In genomic region chr12:31234955-31235867, GRCh38 we compare ENCODE assay signal across 9 cellular contexts.
DNase-seq lines count a peak whose midpoint lies in the region; ATAC-seq and TF ChIP-seq lines count a peak whose summit lies in the region.
"Had no signal": no experiment of that assay in that cellular context is flagged by ENCODE, and none has a peak within 500 bp of the region (broad histone marks: within the 10 kb centered on the region; RNA-seq: fewer than 3 reads in every experiment).

No MANE protein-coding gene starts in this region.

- 31% methylated on average over 12 of the region's 12 CpGs for WGBS in hepatocyte (ENCODE audit: low lambda C conversion rate, missing lambda C conversion rate)

- H3K36me3 ChIP-seq in hepatocyte (replicated peaks; ENCODE audit: insufficient read depth, low read depth), result no peaks in the 10 kb centered on the region
- no peaks in the 10 kb centered on the region for H3K36me3 ChIP-seq in thoracic aorta

- H3K27ac Mint-ChIP-seq in naive thymus-derived CD8-positive, alpha-beta T cell, result peak overlapping the region in 1 of 10 donors; percentile 57
- H3K27ac Mint-ChIP-seq in activated CD8-positive, alpha-beta T cell treated with anti-CD3 and anti-CD28 coated beads for 36 hours, result no peak overlapping the region
- H3K27ac Mint-ChIP-seq: dendritic cell treated with granulocyte-macrophage colony-stimulating factor and Interleukin-4, amounts not matched to agents 40 ng/mL and 50 ng/mL, for 4 days had no signal

- H3K9me3 ChIP-seq in hepatocyte (ENCODE audit: low read depth) (no peaks in the 10 kb centered on the region), thoracic aorta (no peaks in the 10 kb centered on the region)

- intact Hi-C loops in activated CD8-positive, alpha-beta T cell treated with anti-CD3 and anti-CD28 coated beads for 36 hours (cut with micrococcal nuclease), result no loop called here

- H3K79me2 ChIP-seq in hepatocyte, result no peaks in the 10 kb centered on the region

- POLR2A ChIA-PET in naive thymus-derived CD8-positive, alpha-beta T cell (lab: Charles Lee), result no interaction called here
- POLR2A ChIA-PET in activated CD8-positive, alpha-beta T cell treated with anti-CD3 and anti-CD28 coated beads for 36 hours (lab: Charles Lee), result no interaction called here

- H3K36me3 Mint-ChIP-seq in naive thymus-derived CD8-positive, alpha-beta T cell, result no peaks in the 10 kb centered on the region
- H3K36me3 Mint-ChIP-seq in activated CD8-positive, alpha-beta T cell treated with anti-CD3 and anti-CD28 coated beads for 36 hours (ENCODE audit: low read depth), result no peaks in the 10 kb centered on the region

- H3K4me1 Mint-ChIP-seq in naive thymus-derived CD8-positive, alpha-beta T cell, result peaks cover 2 to 6% (median 4%) of the 10 kb centered on the region in 4 donors
- peaks cover 5% of the 10 kb centered on the region for H3K4me1 Mint-ChIP-seq in activated CD8-positive, alpha-beta T cell treated with anti-CD3 and anti-CD28 coated beads for 36 hours (ENCODE audit: low read depth)

- H3K27me3 Mint-ChIP-seq in naive thymus-derived CD8-positive, alpha-beta T cell, result peaks cover 14 to 30% (median 20%) of the 10 kb centered on the region in 5 donors
- peaks cover 12% of the 10 kb centered on the region for H3K27me3 Mint-ChIP-seq in activated CD8-positive, alpha-beta T cell treated with anti-CD3 and anti-CD28 coated beads for 36 hours

- CTCF ChIA-PET in activated CD8-positive, alpha-beta T cell treated with anti-CD3 and anti-CD28 coated beads for 36 hours (lab: Charles Lee), result interaction anchor here (0.8 to 2.1 kb wide), 4 partner anchors 17 to 387 kb away, joined by 3 to 5 read pairs (median 3); no protein-coding TSS in a partner anchor

- TF ChIP-seq CTCF in WI38 (IDR thresholded peaks at IDR 0.05; ENCODE audit: low read depth, low read length) (peak; percentile 66), hepatocyte (IDR thresholded peaks at IDR 0.05; ENCODE audit: poor library complexity) (peak; percentile 48), thoracic aorta (IDR thresholded peaks at IDR 0.05) (peak; percentile 63)
- no peak for TF ChIP-seq CTCF in activated CD8-positive, alpha-beta T cell treated with anti-CD3 and anti-CD28 coated beads for 36 hours (IDR thresholded peaks at IDR 0.05)

- H3K4me3 ChIP-seq in WI38 (ENCODE audit: low read depth, low read length) (no peak overlapping the region), hepatocyte (no peak overlapping the region), thoracic aorta (no peak overlapping the region)

- no peak overlapping the region for H2AFZ ChIP-seq in hepatocyte

- H3K9me3 Mint-ChIP-seq in naive thymus-derived CD8-positive, alpha-beta T cell, result peaks cover 0 to 9% (median 3%) of the 10 kb centered on the region in 9 donors
- H3K9me3 Mint-ChIP-seq in activated CD8-positive, alpha-beta T cell treated with anti-CD3 and anti-CD28 coated beads for 36 hours, result no peaks in the 10 kb centered on the region
- H3K9me3 Mint-ChIP-seq: dendritic cell treated with granulocyte-macrophage colony-stimulating factor and Interleukin-4, amounts not matched to agents 40 ng/mL and 50 ng/mL, for 4 days had no signal

- peak overlapping the region; percentile 38 for H3K27ac ChIP-seq in hepatocyte
- H3K27ac ChIP-seq in thoracic aorta, result no peak overlapping the region

- no peaks in the 10 kb centered on the region for H3K9me2 ChIP-seq in hepatocyte (replicated peaks; ENCODE audit: insufficient read depth)

- H3K4me3 Mint-ChIP-seq in naive thymus-derived CD8-positive, alpha-beta T cell, result no peak overlapping the region
- no peak overlapping the region for H3K4me3 Mint-ChIP-seq in activated CD8-positive, alpha-beta T cell treated with anti-CD3 and anti-CD28 coated beads for 36 hours
- H3K4me3 Mint-ChIP-seq: dendritic cell treated with granulocyte-macrophage colony-stimulating factor and Interleukin-4, amounts not matched to agents 40 ng/mL and 50 ng/mL, for 4 days had no signal

- peak overlapping the region; percentile 57 for H3K4me2 ChIP-seq in hepatocyte

- no peak for ATAC-seq in thoracic aorta (ENCODE audit: insufficient number of reproducible peaks, low FRiP score, low read depth)
- no peak for ATAC-seq in naive thymus-derived CD8-positive, alpha-beta T cell
- no peak for ATAC-seq in activated CD8-positive, alpha-beta T cell treated with anti-CD3 and anti-CD28 coated beads for 36 hours

- H3K4me1 ChIP-seq in hepatocyte (ENCODE audit: insufficient read depth), result no peaks in the 10 kb centered on the region
- no peaks in the 10 kb centered on the region for H3K4me1 ChIP-seq in thoracic aorta (ENCODE audit: control insufficient read depth in 1 of 2, low read depth in 2 of 2)

- H3K27me3 ChIP-seq in hepatocyte, result no peaks in the 10 kb centered on the region
- no peaks in the 10 kb centered on the region for H3K27me3 ChIP-seq in thoracic aorta (replicated peaks; ENCODE audit: insufficient read depth)

- DNase-seq in DMS 273 treated with DMSO at 0.1 percent for 48 hours (lab: John Stamatoyannopoulos, UW) (peak; percentile 57), NCI-H1417 (lab: John Stamatoyannopoulos, UW) (peak; percentile 34 to 98 (median 91)), hepatocyte (ENCODE audit: low spot score) (peak; percentile 84), thoracic aorta (ENCODE audit: low spot score) (no peak)
- no peak for DNase-seq in naive thymus-derived CD8-positive, alpha-beta T cell
- no peak for DNase-seq in stimulated activated CD8-positive, alpha-beta memory T cell treated with anti-CD3 and anti-CD28 coated beads, Interleukin-4, amount 100 ng/mL, for 48 hours
- DNase-seq in activated CD8-positive, alpha-beta T cell treated with anti-CD3 and anti-CD28 coated beads for 36 hours, result no peak

- H4K20me1 ChIP-seq in hepatocyte (ENCODE audit: insufficient read depth, poor library complexity, severe bottlenecking), result no peaks in the 10 kb centered on the region

Comparison
In these comparisons a context has a peak if more than half of its experiments do, and no peak if none do; other contexts are left out.
1. DNase-seq: peak in DMS 273 treated with DMSO at 0.1 percent for 48 hours (single experiment), NCI-H1417 (3 of 3) and hepatocyte (single experiment); none in thoracic aorta (single experiment), naive thymus-derived CD8-positive, alpha-beta T cell (0 of 10), stimulated activated CD8-positive, alpha-beta memory T cell treated with anti-CD3 and anti-CD28 coated beads, Interleukin-4, amount 100 ng/mL, for 48 hours (single experiment) and activated CD8-positive, alpha-beta T cell treated with anti-CD3 and anti-CD28 coated beads for 36 hours (single experiment).